ENCODE assay signal across 1 cellular context in the genomic region with DNA sequence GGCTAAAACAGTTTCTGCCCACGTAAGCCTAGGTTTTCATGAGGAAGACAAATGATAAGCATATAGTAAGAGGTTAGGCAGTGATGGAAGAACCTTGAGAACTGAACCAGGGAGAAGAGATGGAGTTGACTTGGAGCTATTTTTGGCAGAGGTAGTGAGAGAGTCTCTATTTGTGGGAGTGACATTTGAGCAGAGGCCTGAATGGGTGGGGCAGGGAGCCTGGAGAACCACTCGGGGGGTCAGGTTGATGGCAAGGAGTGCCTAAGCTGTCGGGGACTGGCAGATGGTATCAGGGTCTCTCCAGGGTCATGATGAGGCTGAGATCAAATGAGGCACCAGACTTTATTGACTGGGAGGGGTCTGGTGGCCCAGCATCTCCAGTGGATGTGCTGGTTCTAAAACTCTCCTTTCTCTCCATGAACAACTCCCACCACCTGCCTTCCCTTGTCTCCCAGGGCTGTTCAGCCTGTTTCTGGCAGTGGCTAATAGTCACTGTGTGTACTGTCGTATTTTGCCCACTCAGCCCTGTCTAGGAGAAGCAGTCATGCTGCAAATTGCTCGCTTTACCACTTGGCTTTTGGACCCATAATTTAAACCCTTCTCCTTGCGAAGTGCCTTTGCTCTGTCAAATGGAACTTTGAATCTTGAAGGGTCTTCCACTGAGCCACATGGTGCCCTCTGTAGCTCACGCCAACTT.
TF ChIP-seq lines count a peak whose summit lies in the region.

No MANE protein-coding gene starts in this region.

TF ChIP-seq in IMR-90, 13 proteins besides CTCF, POLR2A, EP300 and RAD21:
- TF ChIP-seq MAZ (IDR thresholded peaks at IDR 0.05; ENCODE audit: borderline replicate concordance, low read depth, low read length) (no peak), CEBPB (IDR thresholded peaks at IDR 0.05; ENCODE audit: low read depth, low read length) (no peak), CHD1 (IDR thresholded peaks at IDR 0.05; ENCODE audit: low read depth, low read length) (no peak), BHLHE40 (IDR thresholded peaks at IDR 0.05; ENCODE audit: low read depth, low read length) (no peak), MXI1 (IDR thresholded peaks at IDR 0.05; ENCODE audit: borderline replicate concordance, low read depth, low read length) (no peak), RCOR1 (IDR thresholded peaks at IDR 0.05; ENCODE audit: insufficient replicate concordance, low read length) (no peak), RFX5 (IDR thresholded peaks at IDR 0.05; ENCODE audit: low read depth, low read length) (no peak), MAFK (IDR thresholded peaks at IDR 0.05; ENCODE audit: low read depth, low read length) (no peak), SMC3 (IDR thresholded peaks at IDR 0.05; ENCODE audit: low read depth, low read length) (no peak), NFE2L2 (IDR thresholded peaks at IDR 0.05; ENCODE audit: low read depth, low read length) (no peak), FOS (IDR thresholded peaks at IDR 0.05; ENCODE audit: low read depth, low read length) (no peak)
- TF ChIP-seq, protein P1, sequence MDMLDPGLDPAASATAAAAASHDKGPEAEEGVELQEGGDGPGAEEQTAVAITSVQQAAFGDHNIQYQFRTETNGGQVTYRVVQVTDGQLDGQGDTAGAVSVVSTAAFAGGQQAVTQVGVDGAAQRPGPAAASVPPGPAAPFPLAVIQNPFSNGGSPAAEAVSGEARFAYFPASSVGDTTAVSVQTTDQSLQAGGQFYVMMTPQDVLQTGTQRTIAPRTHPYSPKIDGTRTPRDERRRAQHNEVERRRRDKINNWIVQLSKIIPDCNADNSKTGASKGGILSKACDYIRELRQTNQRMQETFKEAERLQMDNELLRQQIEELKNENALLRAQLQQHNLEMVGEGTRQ (IDR thresholded peaks at IDR 0.05; ENCODE audit: low read depth, low read length) = no peak
- TF ChIP-seq, protein P2, sequence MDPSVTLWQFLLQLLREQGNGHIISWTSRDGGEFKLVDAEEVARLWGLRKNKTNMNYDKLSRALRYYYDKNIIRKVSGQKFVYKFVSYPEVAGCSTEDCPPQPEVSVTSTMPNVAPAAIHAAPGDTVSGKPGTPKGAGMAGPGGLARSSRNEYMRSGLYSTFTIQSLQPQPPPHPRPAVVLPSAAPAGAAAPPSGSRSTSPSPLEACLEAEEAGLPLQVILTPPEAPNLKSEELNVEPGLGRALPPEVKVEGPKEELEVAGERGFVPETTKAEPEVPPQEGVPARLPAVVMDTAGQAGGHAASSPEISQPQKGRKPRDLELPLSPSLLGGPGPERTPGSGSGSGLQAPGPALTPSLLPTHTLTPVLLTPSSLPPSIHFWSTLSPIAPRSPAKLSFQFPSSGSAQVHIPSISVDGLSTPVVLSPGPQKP (IDR thresholded peaks at IDR 0.05; ENCODE audit: borderline replicate concordance, low read depth, low read length) = no peak
